ENCODE assay signal across 15 cellular contexts in genomic region chr7:1856161-1856965, GRCh38.
DNase-seq lines count a peak whose midpoint lies in the region; TF ChIP-seq lines count a peak whose summit lies in the region.
"Had no signal": no experiment of that assay in that cellular context is flagged by ENCODE, and none has a peak within 500 bp of the region (broad histone marks: within the 10 kb centered on the region; RNA-seq: fewer than 3 reads in every experiment).

No MANE protein-coding gene starts in this region.

- H3K4me2 ChIP-seq in neural progenitor cell = no peak overlapping the region

- intact Hi-C loops in esophagus squamous epithelium (cut with DNase I) = no loop called here

- no peaks in the 10 kb centered on the region for H3K79me2 ChIP-seq in neural progenitor cell (ENCODE audit: low read depth)

- H3K27ac ChIP-seq in neural progenitor cell (no peak overlapping the region), esophagus squamous epithelium (no peak overlapping the region)
- H3K27ac ChIP-seq: C4-2B, thoracic aorta had no signal

- no peak for TF ChIP-seq POLR2A in esophagus squamous epithelium (IDR thresholded peaks at IDR 0.05)

- H3K27me3 ChIP-seq in neural progenitor cell (no peaks in the 10 kb centered on the region), esophagus squamous epithelium (no peaks in the 10 kb centered on the region)

- H3K36me3 Mint-ChIP-seq in glutamatergic neuron (ENCODE audit: unreplicated experiment) (no peaks in the 10 kb centered on the region), neural progenitor cell (peaks cover 2% of the 10 kb centered on the region)

- no peaks in the 10 kb centered on the region for H3F3A ChIP-seq in neural progenitor cell (ENCODE audit: low read depth)

- H3K4me3 ChIP-seq in neural progenitor cell = no peak overlapping the region
- no peak overlapping the region for H3K4me3 ChIP-seq in esophagus squamous epithelium
- H3K4me3 ChIP-seq: thoracic aorta had no signal

- TF ChIP-seq CTCF in glutamatergic neuron (IDR thresholded peaks at IDR 0.05; ENCODE audit: partially characterized antibody, unreplicated experiment) (no peak), neural progenitor cell (IDR thresholded peaks at IDR 0.05) (no peak), esophagus squamous epithelium (IDR thresholded peaks at IDR 0.05) (no peak)

- H3K27ac Mint-ChIP-seq in glutamatergic neuron (ENCODE audit: unreplicated experiment) (no peak overlapping the region), neural progenitor cell (no peak overlapping the region)
- H3K27ac Mint-ChIP-seq: activated T-helper 17 cell treated with anti-CD3 and anti-CD28 coated beads, Interleukin-2, amount 50 U/mL, for 72 hours had no signal

- H3K36me3 ChIP-seq in neural progenitor cell = no peaks in the 10 kb centered on the region
- H3K36me3 ChIP-seq in esophagus squamous epithelium = no peaks in the 10 kb centered on the region
- H3K36me3 ChIP-seq: thoracic aorta had no signal

- H2AFZ ChIP-seq in neural progenitor cell (replicated peaks) = no peak overlapping the region

- H3K4me1 ChIP-seq in neural progenitor cell (no peaks in the 10 kb centered on the region), esophagus squamous epithelium (no peaks in the 10 kb centered on the region)

- H3K27me3 Mint-ChIP-seq in glutamatergic neuron (ENCODE audit: unreplicated experiment) = peaks cover 3% of the 10 kb centered on the region
- H3K27me3 Mint-ChIP-seq in neural progenitor cell (ENCODE audit: insufficient read depth, low read depth) = peaks cover 4% of the 10 kb centered on the region
- H3K27me3 Mint-ChIP-seq: activated T-helper 17 cell treated with anti-CD3 and anti-CD28 coated beads, Interleukin-2, amount 50 U/mL, for 72 hours had no signal

- H3K9me3 ChIP-seq in neural progenitor cell (ENCODE audit: low read depth) = no peaks in the 10 kb centered on the region
- no peaks in the 10 kb centered on the region for H3K9me3 ChIP-seq in esophagus squamous epithelium
- H3K9me3 ChIP-seq: thoracic aorta had no signal

- no peak overlapping the region for H3K9ac ChIP-seq in neural progenitor cell

- WGBS in esophagus squamous epithelium, 2 donors = 88 to 94% methylated on average over 15 to 17 of the region's 46 CpGs

- peaks cover 2% of the 10 kb centered on the region for H3K4me1 Mint-ChIP-seq in glutamatergic neuron (ENCODE audit: low read depth, unreplicated experiment)
- H3K4me1 Mint-ChIP-seq in neural progenitor cell = peaks cover 20% of the 10 kb centered on the region

- no peaks in the 10 kb centered on the region for H4K20me1 ChIP-seq in neural progenitor cell (ENCODE audit: low read depth)

- H3K9me3 Mint-ChIP-seq in glutamatergic neuron (ENCODE audit: unreplicated experiment) (peaks cover 3% of the 10 kb centered on the region), neural progenitor cell (no peaks in the 10 kb centered on the region)
- H3K9me3 Mint-ChIP-seq: activated T-helper 17 cell treated with anti-CD3 and anti-CD28 coated beads, Interleukin-2, amount 50 U/mL, for 72 hours had no signal

- H3K4me3 Mint-ChIP-seq in glutamatergic neuron (ENCODE audit: unreplicated experiment) (no peak overlapping the region), neural progenitor cell (no peak overlapping the region)

- peak; percentile 88 for DNase-seq in CMK (ENCODE audit: low read depth)
- DNase-seq in OCI-M1 (lab: John Stamatoyannopoulos, UW) = peak; percentile 88
- DNase-seq in glutamatergic neuron = peak; percentile 36
- peak; percentile 2 for DNase-seq in neural progenitor cell (ENCODE audit: low spot score)
- DNase-seq in SIG-M5 (lab: John Stamatoyannopoulos, UW) = no peak
- no peak for DNase-seq in NCI-H2107 treated with DMSO at 0.1 percent for 48 hours (lab: John Stamatoyannopoulos, UW; ENCODE audit: unreplicated experiment)
- no peak for DNase-seq in esophagus squamous epithelium (lab: John Stamatoyannopoulos, UW)
- DNase-seq in NOMO-1 treated with dmso at 0.1 percent for 144 hours (lab: John Stamatoyannopoulos, UW; ENCODE audit: unreplicated experiment) = no peak
- DNase-seq: activated CD4-positive, alpha-beta T cell treated with anti-CD3 and anti-CD28 coated beads, Interleukin-2, amount 50 U/mL, for 48 hours; NCI-H2029 treated with DMSO at 0.1 percent for 48 hours; NCI-H774; stimulated activated CD4-positive, alpha-beta T cell treated with anti-CD3 and anti-CD28 coated beads, Interleukin-15, amount 100 ng/mL, for 24 hours had no signal

Comparison
In these comparisons a context has a peak if more than half of its experiments do, and no peak if none do; other contexts are left out.
1. DNase-seq: peak in CMK (single experiment), OCI-M1 (single experiment), glutamatergic neuron (single experiment) and neural progenitor cell (single experiment); none in SIG-M5 (single experiment), NCI-H2107 treated with DMSO at 0.1 percent for 48 hours (single experiment), esophagus squamous epithelium (single experiment) and NOMO-1 treated with dmso at 0.1 percent for 144 hours (single experiment).